ENCODE assay signal across 23 cellular contexts in the genomic region with DNA sequence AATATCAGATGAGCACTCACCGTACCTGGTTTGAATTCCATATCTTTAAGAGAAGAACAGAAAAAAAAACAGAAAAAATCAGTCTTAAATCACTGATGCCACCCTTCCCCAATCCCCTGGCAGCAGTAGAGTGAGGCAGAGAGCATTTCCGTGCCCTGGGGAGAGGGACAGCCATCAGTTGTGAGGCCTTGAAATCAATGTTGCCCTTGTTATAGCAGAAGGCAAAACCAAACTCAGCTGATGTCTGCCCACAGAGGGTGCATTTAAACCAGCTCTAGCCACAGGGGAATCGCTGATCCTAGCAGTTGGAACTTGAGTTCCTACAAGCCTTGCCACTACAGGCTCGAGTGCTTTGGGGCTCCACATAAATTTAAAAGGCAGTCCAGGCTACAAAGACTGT.
DNase-seq lines count a peak whose midpoint lies in the region; ATAC-seq and TF ChIP-seq lines count a peak whose summit lies in the region.
"Had no signal": no experiment of that assay in that cellular context is flagged by ENCODE, and none has a peak within 500 bp of the region (broad histone marks: within the 10 kb centered on the region; RNA-seq: fewer than 3 reads in every experiment).

No MANE protein-coding gene starts in this region.

- no peaks in the 10 kb centered on the region for H3K27me3 Mint-ChIP-seq in GM23338 (ENCODE audit: insufficient read depth, low read depth, poor library complexity)
- H3K27me3 Mint-ChIP-seq: CD4-positive, alpha-beta memory T cell; CD4-positive, CD25-positive, alpha-beta regulatory T cell had no signal

- no peak overlapping the region for H2AFZ ChIP-seq in GM23338

- H3K27me3 ChIP-seq in GM23338 (ENCODE audit: insufficient read depth): no peaks in the 10 kb centered on the region
- H3K27me3 ChIP-seq: BE2C had no signal

- no peak overlapping the region for H3K4me3 Mint-ChIP-seq in GM23338
- H3K4me3 Mint-ChIP-seq: CD14-positive monocyte; CD4-positive, alpha-beta memory T cell; CD4-positive, CD25-positive, alpha-beta regulatory T cell; CD8-positive, alpha-beta memory T cell had no signal

- H3K36me3 Mint-ChIP-seq in GM23338 (ENCODE audit: low read depth): no peaks in the 10 kb centered on the region
- H3K36me3 Mint-ChIP-seq: CD14-positive monocyte; CD4-positive, alpha-beta memory T cell; CD4-positive, CD25-positive, alpha-beta regulatory T cell; CD8-positive, alpha-beta memory T cell had no signal

- ATAC-seq in GM23338: no peak
- ATAC-seq in GM18502 (IDR thresholded peaks at IDR 0.05; ENCODE audit: poor library complexity, unreplicated experiment): no peak
- ATAC-seq: GM12878 had no signal

- no peak overlapping the region for H3K4me3 ChIP-seq in GM23338
- H3K4me3 ChIP-seq: BLaER1, GM12878 had no signal

- no peak for TF ChIP-seq CTCF in GM23338 (conservative IDR thresholded peaks at IDR 0.05; ENCODE audit: low read depth in 2 of 2)

- in situ Hi-C loops in SK-MEL-5 (cut with HindIII; ENCODE audit: low pct_unique_long_range_greater_than_20kb, low sequenced_read_pairs): no loop called here

- no peaks in the 10 kb centered on the region for H4K20me1 ChIP-seq in GM23338 (replicated peaks; ENCODE audit: insufficient read depth)
- H4K20me1 ChIP-seq: BLaER1 had no signal

- no peaks in the 10 kb centered on the region for H3K79me2 ChIP-seq in GM23338 (replicated peaks; ENCODE audit: insufficient read depth)

- H3K9me3 Mint-ChIP-seq in GM23338: no peaks in the 10 kb centered on the region

- no peak overlapping the region for H3K27ac Mint-ChIP-seq in GM23338
- H3K27ac Mint-ChIP-seq: CD14-positive monocyte; CD4-positive, alpha-beta memory T cell; CD4-positive, CD25-positive, alpha-beta regulatory T cell had no signal

- no peaks in the 10 kb centered on the region for H3K4me1 ChIP-seq in GM23338 (ENCODE audit: insufficient read depth)
- H3K4me1 ChIP-seq: BE2C, BLaER1, Caco-2 had no signal

- no peak overlapping the region for H3K4me2 ChIP-seq in GM23338
- H3K4me2 ChIP-seq: BLaER1 had no signal

- H3K27ac ChIP-seq in GM23338 (ENCODE audit: low read depth): no peak overlapping the region
- H3K27ac ChIP-seq: BLaER1 had no signal

- DNase-seq in GM23338 (ENCODE audit: low spot score) (peak; percentile 0), SK-MEL-5 (ENCODE audit: low read depth, low spot score) (peak; percentile 91), foreskin melanocyte (peak; percentile 86), SW480 (ENCODE audit: low spot score) (no peak), DMS153 treated with DMSO at 0.1 percent for 48 hours (lab: John Stamatoyannopoulos, UW; ENCODE audit: unreplicated experiment) (no peak)
- DNase-seq: 8988T; ACHN; BE2C; C1 segment of cervical spinal cord; Caco-2; Calu3; CD4-positive, alpha-beta memory T cell; CD4-positive, CD25-positive, alpha-beta regulatory T cell; CD8-positive, alpha-beta memory T cell; DMS53; DMS79; DND-41; EL; GDM1 had no signal

- H3F3A ChIP-seq in GM23338 (replicated peaks; ENCODE audit: low read depth): no peaks in the 10 kb centered on the region

- H3K4me1 Mint-ChIP-seq in GM23338: no peaks in the 10 kb centered on the region
- H3K4me1 Mint-ChIP-seq: CD14-positive monocyte; CD4-positive, CD25-positive, alpha-beta regulatory T cell; CD8-positive, alpha-beta memory T cell had no signal

- no peaks in the 10 kb centered on the region for H3K36me3 ChIP-seq in GM23338 (ENCODE audit: insufficient read depth)
- H3K36me3 ChIP-seq: BE2C, BLaER1 had no signal

- H3K9me2 ChIP-seq in GM23338 (ENCODE audit: insufficient read depth): no peaks in the 10 kb centered on the region

TF ChIP-seq in GM23338, 12 proteins besides CTCF, POLR2A, EP300 and RAD21 (continues in another document):
- TF ChIP-seq EZH2phosphoT487 (IDR thresholded peaks at IDR 0.05; ENCODE audit: unreplicated experiment) (no peak), ZNF331 (CRISPR knock-in tag; IDR thresholded peaks at IDR 0.05; ENCODE audit: low read depth) (no peak), NANOG (IDR thresholded peaks at IDR 0.05; ENCODE audit: borderline replicate concordance) (no peak), JUNB (IDR thresholded peaks at IDR 0.05; ENCODE audit: unreplicated experiment) (no peak)
- TF ChIP-seq, protein P1, sequence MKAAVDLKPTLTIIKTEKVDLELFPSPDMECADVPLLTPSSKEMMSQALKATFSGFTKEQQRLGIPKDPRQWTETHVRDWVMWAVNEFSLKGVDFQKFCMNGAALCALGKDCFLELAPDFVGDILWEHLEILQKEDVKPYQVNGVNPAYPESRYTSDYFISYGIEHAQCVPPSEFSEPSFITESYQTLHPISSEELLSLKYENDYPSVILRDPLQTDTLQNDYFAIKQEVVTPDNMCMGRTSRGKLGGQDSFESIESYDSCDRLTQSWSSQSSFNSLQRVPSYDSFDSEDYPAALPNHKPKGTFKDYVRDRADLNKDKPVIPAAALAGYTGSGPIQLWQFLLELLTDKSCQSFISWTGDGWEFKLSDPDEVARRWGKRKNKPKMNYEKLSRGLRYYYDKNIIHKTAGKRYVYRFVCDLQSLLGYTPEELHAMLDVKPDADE (IDR thresholded peaks at IDR 0.05): no peak
- TF ChIP-seq, protein P2, sequence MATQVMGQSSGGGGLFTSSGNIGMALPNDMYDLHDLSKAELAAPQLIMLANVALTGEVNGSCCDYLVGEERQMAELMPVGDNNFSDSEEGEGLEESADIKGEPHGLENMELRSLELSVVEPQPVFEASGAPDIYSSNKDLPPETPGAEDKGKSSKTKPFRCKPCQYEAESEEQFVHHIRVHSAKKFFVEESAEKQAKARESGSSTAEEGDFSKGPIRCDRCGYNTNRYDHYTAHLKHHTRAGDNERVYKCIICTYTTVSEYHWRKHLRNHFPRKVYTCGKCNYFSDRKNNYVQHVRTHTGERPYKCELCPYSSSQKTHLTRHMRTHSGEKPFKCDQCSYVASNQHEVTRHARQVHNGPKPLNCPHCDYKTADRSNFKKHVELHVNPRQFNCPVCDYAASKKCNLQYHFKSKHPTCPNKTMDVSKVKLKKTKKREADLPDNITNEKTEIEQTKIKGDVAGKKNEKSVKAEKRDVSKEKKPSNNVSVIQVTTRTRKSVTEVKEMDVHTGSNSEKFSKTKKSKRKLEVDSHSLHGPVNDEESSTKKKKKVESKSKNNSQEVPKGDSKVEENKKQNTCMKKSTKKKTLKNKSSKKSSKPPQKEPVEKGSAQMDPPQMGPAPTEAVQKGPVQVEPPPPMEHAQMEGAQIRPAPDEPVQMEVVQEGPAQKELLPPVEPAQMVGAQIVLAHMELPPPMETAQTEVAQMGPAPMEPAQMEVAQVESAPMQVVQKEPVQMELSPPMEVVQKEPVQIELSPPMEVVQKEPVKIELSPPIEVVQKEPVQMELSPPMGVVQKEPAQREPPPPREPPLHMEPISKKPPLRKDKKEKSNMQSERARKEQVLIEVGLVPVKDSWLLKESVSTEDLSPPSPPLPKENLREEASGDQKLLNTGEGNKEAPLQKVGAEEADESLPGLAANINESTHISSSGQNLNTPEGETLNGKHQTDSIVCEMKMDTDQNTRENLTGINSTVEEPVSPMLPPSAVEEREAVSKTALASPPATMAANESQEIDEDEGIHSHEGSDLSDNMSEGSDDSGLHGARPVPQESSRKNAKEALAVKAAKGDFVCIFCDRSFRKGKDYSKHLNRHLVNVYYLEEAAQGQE (IDR thresholded peaks at IDR 0.05; ENCODE audit: unreplicated experiment): no peak

Comparison
In these comparisons a context has a peak if more than half of its experiments do, and no peak if none do; other contexts are left out.
1. DNase-seq: peak in GM23338 (single experiment), SK-MEL-5 (single experiment) and foreskin melanocyte (single experiment); none in SW480 (single experiment) and DMS153 treated with DMSO at 0.1 percent for 48 hours (single experiment).